In genomic region chr11:61927501-61927900, GRCh38 we compare ENCODE assay signal across 21 cellular contexts. TPM values are rescaled to one million over a fixed set of nuclear protein-coding genes. Genes with fewer than 3 reads are reported as not detected.
A peak's percentile ranks its signal among the peaks of the same experiment; 100 is the strongest.
DNase-seq lines count a peak whose midpoint lies in the region; ATAC-seq and TF ChIP-seq lines count a peak whose summit lies in the region.
"Had no signal": no experiment of that assay in that cellular context is flagged by ENCODE, and none has a peak within 500 bp of the region (broad histone marks: within the 10 kb centered on the region; RNA-seq: fewer than 3 reads in every experiment).

No MANE protein-coding gene starts in this region.

- peaks cover 50% of the 10 kb centered on the region for H3K4me1 Mint-ChIP-seq in nephron

- H3K27me3 Mint-ChIP-seq in nephron (ENCODE audit: low read depth) = no peaks in the 10 kb centered on the region

- POLR2A ChIA-PET in HEK293 (lab: Yijun Ruan, JAX) = no interaction called here

- CTCF ChIA-PET in HEK293 (lab: Yijun Ruan, JAX) = interaction anchor here (2.1 to 9.8 kb wide), 2 partner anchors 20 to 27 kb away, joined by 14 to 88 read pairs; no protein-coding TSS in a partner anchor

- H3K4me3 Mint-ChIP-seq in nephron = no peak overlapping the region
- H3K4me3 Mint-ChIP-seq: CD8-positive, alpha-beta T cell; H9 had no signal

- intact Hi-C loops in Right ventricle myocardium superior (cut with DNase I) = no loop called here

- H3K9me3 Mint-ChIP-seq in nephron = peaks cover 3% of the 10 kb centered on the region
- H3K9me3 Mint-ChIP-seq: CD8-positive, alpha-beta T cell; H9 had no signal

- H3K27ac ChIP-seq in HEK293 (ENCODE audit: extremely low read depth, low read depth, low read length) = no peak overlapping the region
- H3K27ac ChIP-seq: A549, BLaER1 had no signal

- ATAC-seq in HG03095 (IDR thresholded peaks at IDR 0.05; ENCODE audit: unreplicated experiment) (no peak), Right ventricle myocardium superior (ENCODE audit: poor library complexity) (no peak)
- ATAC-seq: CD8-positive, alpha-beta T cell; PC-3 had no signal

- H3K36me3 ChIP-seq in HEK293 (ENCODE audit: control insufficient read depth in 2 of 2, insufficient read depth in 1 of 2, low read length in 2 of 2) = no peaks in the 10 kb centered on the region
- H3K36me3 ChIP-seq: BLaER1 had no signal

- DNase-seq in A172 (ENCODE audit: low spot score) = peak; percentile 33
- peak; percentile 38 for DNase-seq in astrocyte of the spinal cord (ENCODE audit: low read depth, low spot score)
- no peak for DNase-seq in HT-29 (ENCODE audit: low spot score)
- no peak for DNase-seq in NCI-H2081 treated with DMSO at 0.1 percent for 48 hours (lab: John Stamatoyannopoulos, UW)
- DNase-seq in Right ventricle myocardium superior = no peak
- DNase-seq: H9, NCI-H1105 treated with DMSO at 0.1 percent for 48 hours, NCI-H1694, NCI-H2107, NCI-H2227 treated with DMSO at 0.1 percent for 48 hours, NCI-H510A treated with DMSO at 0.1 percent for 48 hours, NCI-H82, PC-3, RPMI8226, SIG-M5 had no signal

- H3K36me3 Mint-ChIP-seq in nephron (ENCODE audit: low read depth) = peaks cover 5% of the 10 kb centered on the region
- H3K36me3 Mint-ChIP-seq: CD8-positive, alpha-beta T cell had no signal

- H3K9me3 ChIP-seq in HEK293 (ENCODE audit: control insufficient read depth, insufficient read depth, low read depth, low read length) = no peaks in the 10 kb centered on the region
- H3K9me3 ChIP-seq: A549, BLaER1 had no signal

- in situ Hi-C loops in astrocyte of the spinal cord (cut with HindIII; ENCODE audit: low sequenced_read_pairs) = no loop called here

- H3K4me1 ChIP-seq in HEK293 (ENCODE audit: control insufficient read depth, insufficient read depth, low read length) = no peaks in the 10 kb centered on the region

- H3K27ac Mint-ChIP-seq in nephron = peak overlapping the region; percentile 26 to 66 (median 44)
- H3K27ac Mint-ChIP-seq: CD8-positive, alpha-beta T cell; H9 had no signal

- H3K4me3 ChIP-seq in HEK293 (ENCODE audit: low read depth, low read length) (no peak overlapping the region), astrocyte of the spinal cord (ENCODE audit: low read depth, low read length) (no peak overlapping the region)
- H3K4me3 ChIP-seq: A549, BLaER1 had no signal

- TF ChIP-seq CTCF in HEK293 (tag by site-specific recombination; IDR thresholded peaks at IDR 0.05) (no peak), astrocyte of the spinal cord (IDR thresholded peaks at IDR 0.05; ENCODE audit: low read depth, low read length) (no peak), nephron (IDR thresholded peaks at IDR 0.05; ENCODE audit: unreplicated experiment in 3 of 3) (no peak)

TF ChIP-seq in HEK293, 187 proteins besides CTCF, POLR2A, EP300 and RAD21:
- TF ChIP-seq ZNF341 (tag by site-specific recombination; IDR thresholded peaks at IDR 0.05; ENCODE audit: low read depth) (peak; percentile 56; the same call in 1 of the 2 replicates), GLIS1 (tag by site-specific recombination; IDR thresholded peaks at IDR 0.05) (peak; percentile 23; the same call in 1 of the 2 replicates), PRDM10 (tag by site-specific recombination; IDR thresholded peaks at IDR 0.05) (peak; percentile 75), SETDB1 (IDR thresholded peaks at IDR 0.05; ENCODE audit: insufficient read length, low read length) (peak; percentile 70), KLF9 (tag by site-specific recombination; IDR thresholded peaks at IDR 0.05; ENCODE audit: low read depth) (no peak), GFI1B (tag by site-specific recombination; IDR thresholded peaks at IDR 0.05) (no peak), ZNF510 (tag by site-specific recombination; IDR thresholded peaks at IDR 0.05; ENCODE audit: insufficient replicate concordance) (no peak), ZNF747 (tag by site-specific recombination; IDR thresholded peaks at IDR 0.05) (no peak)

RNA-seq across cellular contexts. Expression of gene RAB3IL1, which starts 10.1 kb away (rescaled TPM):
- total RNA-seq in A172 (2014; rRNA removed; shearing (Covaris generic)) = 2.4 and 8.5 TPM in 2 replicates
- 1.6 TPM in 1 of 2 replicates, not detected in the other for total RNA-seq in HT-29 (2014; rRNA removed; shearing (Covaris generic))
- total RNA-seq in Right ventricle myocardium superior = 10.8 TPM
- total RNA-seq: CD8-positive, alpha-beta T cell had no signal

RNA-seq across cellular contexts. Expression of gene BEST1, which starts 22.6 kb away (rescaled TPM):
- 0.79 and 1.00 TPM in 2 replicates for total RNA-seq in A172 (2014; rRNA removed; shearing (Covaris generic))
- total RNA-seq in HT-29 (2014; rRNA removed; shearing (Covaris generic)) = 0.46 TPM in 1 of 2 replicates, not detected in the other
- total RNA-seq in Right ventricle myocardium superior = 1.3 TPM

RNA-seq across cellular contexts. Expression of gene FADS3, which starts 36.2 kb away (rescaled TPM):
- total RNA-seq in A172 (2014; rRNA removed; shearing (Covaris generic)) = 139 and 190 TPM in 2 replicates
- 42.2 and 44.0 TPM in 2 replicates for total RNA-seq in HT-29 (2014; rRNA removed; shearing (Covaris generic))
- total RNA-seq in Right ventricle myocardium superior = 76.0 TPM

RNA-seq across cellular contexts. Expression of gene FTH1, which starts 39.9 kb away (rescaled TPM):
- total RNA-seq in A172 (2014; rRNA removed; shearing (Covaris generic)) = 511 and 651 TPM in 2 replicates
- 1,803 and 2,077 TPM in 2 replicates for total RNA-seq in HT-29 (2014; rRNA removed; shearing (Covaris generic))
- total RNA-seq in Right ventricle myocardium superior = 2,228 TPM

Comparison
In these comparisons a context has a peak if more than half of its experiments do, and no peak if none do; other contexts are left out.
1. DNase-seq: peak in A172 (single experiment) and astrocyte of the spinal cord (single experiment); none in HT-29 (single experiment), NCI-H2081 treated with DMSO at 0.1 percent for 48 hours (single experiment) and Right ventricle myocardium superior (single experiment).